8 cellular contexts compared by ENCODE assay signal in the genomic region with DNA sequence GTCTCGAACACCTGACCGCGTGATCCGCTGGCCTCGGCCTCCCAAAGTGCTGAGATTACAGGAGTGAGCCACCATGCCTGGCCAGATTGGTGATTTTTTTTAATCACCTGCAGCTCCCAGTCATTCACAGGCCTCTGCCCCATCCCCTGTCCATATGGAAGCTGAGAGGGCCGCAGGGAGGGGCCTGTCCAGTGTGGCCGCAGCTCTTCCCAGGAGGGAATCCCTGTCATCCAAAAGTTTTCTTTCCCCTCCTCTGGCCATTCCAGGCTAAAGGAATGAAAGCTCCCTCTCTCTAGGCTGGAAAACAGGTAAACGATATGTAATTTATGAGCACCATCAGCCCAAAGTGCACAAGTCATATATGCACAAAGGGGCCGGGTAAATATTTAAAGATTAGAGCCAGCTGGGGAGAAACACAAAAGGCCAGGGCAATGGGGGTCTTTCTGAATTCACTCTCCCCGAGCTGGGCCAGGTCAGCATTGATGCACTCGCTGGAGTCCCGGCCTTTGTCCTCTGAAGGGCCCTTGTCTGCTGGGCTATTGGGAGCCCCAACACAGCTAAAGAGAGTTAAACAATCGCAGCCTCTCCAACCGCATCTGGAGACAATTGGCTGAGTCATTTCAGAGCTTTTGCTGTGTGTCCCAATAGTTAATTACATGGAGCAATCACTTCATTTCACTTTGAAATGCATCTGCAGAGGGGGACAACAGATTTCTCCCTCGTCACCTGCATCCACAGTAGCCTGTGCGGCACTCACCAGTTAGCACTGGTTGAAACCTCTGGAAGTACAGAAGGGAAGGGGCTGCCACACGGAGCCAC.
DNase-seq lines count a peak whose midpoint lies in the region; ATAC-seq lines count a peak whose summit lies in the region.
"Had no signal": no experiment of that assay in that cellular context is flagged by ENCODE, and none has a peak within 500 bp of the region (broad histone marks: within the 10 kb centered on the region; RNA-seq: fewer than 3 reads in every experiment).

No MANE protein-coding gene starts in this region.

- peak; percentile 66 for DNase-seq in GM03348 (ENCODE audit: low spot score)
- DNase-seq in NCI-H2227 (lab: John Stamatoyannopoulos, UW; ENCODE audit: unreplicated experiment) = peak; percentile 58
- DNase-seq in fibroblast of the conjunctiva (ENCODE audit: low read depth) = peak; percentile 48
- no peak for DNase-seq in anterior cingulate cortex (lab: John Stamatoyannopoulos, UW)
- no peak for DNase-seq in activated naive CD4-positive, alpha-beta T cell treated with anti-CD3 and anti-CD28 coated beads, Interleukin-2, amount 50 U/mL, for 16 hours
- DNase-seq: activated effector memory CD4-positive, alpha-beta T cell treated with anti-CD3 and anti-CD28 coated beads, Interleukin-2, amount 50 U/mL, for 16 hours; colonic mucosa had no signal

- no peak for ATAC-seq in HG02938 (IDR thresholded peaks at IDR 0.05; ENCODE audit: unreplicated experiment)

Comparison
In these comparisons a context has a peak if more than half of its experiments do, and no peak if none do; other contexts are left out.
1. DNase-seq: peak in GM03348 (single experiment), NCI-H2227 (single experiment) and fibroblast of the conjunctiva (single experiment); none in anterior cingulate cortex (0 of 58) and activated naive CD4-positive, alpha-beta T cell treated with anti-CD3 and anti-CD28 coated beads, Interleukin-2, amount 50 U/mL, for 16 hours (single experiment).